ENCODE assay signal across 1 cellular context in genomic region chr7:28078036-28078901, GRCh38.
TF ChIP-seq lines count a peak whose summit lies in the region.

No MANE protein-coding gene starts in this region.

TF ChIP-seq in GM12878, 131 proteins besides CTCF, POLR2A, EP300 and RAD21 (continued from another document):
- no peak for TF ChIP-seq ZBTB4 (CRISPR knock-in tag; IDR thresholded peaks at IDR 0.05)
- no peak for TF ChIP-seq ZNF622 (IDR thresholded peaks at IDR 0.05)
- peak; percentile 66 for TF ChIP-seq YY1 (IDR thresholded peaks at IDR 0.05; ENCODE audit: low read depth, low read length)
- 0 out of 2 replicates have a peak, but pooled peaks have one; percentile 20 for TF ChIP-seq CREB1 (IDR thresholded peaks at IDR 0.05; ENCODE audit: low read depth)
- no peak for TF ChIP-seq NFIC (IDR thresholded peaks at IDR 0.05; ENCODE audit: low read depth, low read length)
- no peak for TF ChIP-seq RFX5 (IDR thresholded peaks at IDR 0.05; ENCODE audit: low read depth, low read length)
- TF ChIP-seq ZNF592 (IDR thresholded peaks at IDR 0.05), result no peak
- TF ChIP-seq SMC3 (IDR thresholded peaks at IDR 0.05; ENCODE audit: borderline replicate concordance, low read length), result peak; percentile 77
- no peak for TF ChIP-seq MAX (IDR thresholded peaks at IDR 0.05; ENCODE audit: low read depth, low read length)
- no peak for TF ChIP-seq USF2 (IDR thresholded peaks at IDR 0.05; ENCODE audit: borderline replicate concordance, low read depth, low read length)
- no peak for TF ChIP-seq HDAC6 (IDR thresholded peaks at IDR 0.05; ENCODE audit: unreplicated experiment)
- no peak for TF ChIP-seq NR2C1 (IDR thresholded peaks at IDR 0.05)
- no peak for TF ChIP-seq ZBTB40 (IDR thresholded peaks at IDR 0.05; ENCODE audit: borderline replicate concordance)
- peak; percentile 48; the same call in 1 of the 2 replicates for TF ChIP-seq CREM (IDR thresholded peaks at IDR 0.05; ENCODE audit: low read depth)
- TF ChIP-seq TCF3 (IDR thresholded peaks at IDR 0.05; ENCODE audit: borderline replicate concordance, insufficient read depth, low read depth, low read length), result no peak
- TF ChIP-seq REST (IDR thresholded peaks at IDR 0.05; ENCODE audit: low read depth, low read length), result no peak
- TF ChIP-seq IKZF2 (IDR thresholded peaks at IDR 0.05), result no peak
- no peak for TF ChIP-seq HDAC2 (IDR thresholded peaks at IDR 0.05)
- TF ChIP-seq SRF (IDR thresholded peaks at IDR 0.05; ENCODE audit: low read depth in 2 of 2, low read length in 2 of 2), result no peak
- no peak for TF ChIP-seq LARP7 (IDR thresholded peaks at IDR 0.05)
- no peak for TF ChIP-seq SMAD1 (IDR thresholded peaks at IDR 0.05; ENCODE audit: low read depth, partially characterized antibody)
